In genomic region chr5:157903117-157903450, GRCh38 we compare ENCODE assay signal across 16 cellular contexts. TPM values are rescaled to one million over a fixed set of nuclear protein-coding genes. Genes with fewer than 3 reads are reported as not detected.
DNase-seq lines count a peak whose midpoint lies in the region; FAIRE-seq and TF ChIP-seq lines count a peak whose summit lies in the region.
"Had no signal": no experiment of that assay in that cellular context is flagged by ENCODE, and none has a peak within 500 bp of the region (broad histone marks: within the 10 kb centered on the region; RNA-seq: fewer than 3 reads in every experiment).

No MANE protein-coding gene starts in this region.

- peak; percentile 12 for DNase-seq in astrocyte of the hippocampus (ENCODE audit: low read depth, low spot score)
- no peak for DNase-seq in keratinocyte (ENCODE audit: low read depth, low spot score)
- DNase-seq in transverse colon: no peak
- DNase-seq in epidermal melanocyte (ENCODE audit: insufficient read length, low spot score): no peak
- DNase-seq in mesothelial cell of epicardium (ENCODE audit: low spot score in 2 of 2, unreplicated experiment in 2 of 2): no peak
- DNase-seq in NCI-H526 treated with DMSO at 0.1 percent for 48 hours (lab: John Stamatoyannopoulos, UW): no peak
- DNase-seq: DMS 273 treated with DMSO at 0.1 percent for 48 hours; MG63; NCI-H1105; NCI-H1694 treated with DMSO at 0.1 percent for 48 hours; NCI-H345; NCI-H69; NK-92 treated with Interleukin-12 subunit alpha and Interleukin-12 subunit beta, amount 100 ng/mL, for 24 hours had no signal

- no peaks in the 10 kb centered on the region for H3K9me2 ChIP-seq in Loucy (replicated peaks; ENCODE audit: low read depth, low read length)

- H3K4me1 Mint-ChIP-seq in mesothelial cell of epicardium: peaks cover 4% of the 10 kb centered on the region

- H3K27me3 ChIP-seq in Loucy (ENCODE audit: insufficient read depth, low read length, poor library complexity, severe bottlenecking): no peaks in the 10 kb centered on the region
- no peaks in the 10 kb centered on the region for H3K27me3 ChIP-seq in keratinocyte (ENCODE audit: control insufficient read depth, extremely low read depth, insufficient read depth, low read length)
- H3K27me3 ChIP-seq in transverse colon: no peaks in the 10 kb centered on the region
- H3K27me3 ChIP-seq: BLaER1 treated with 17β-estradiol and CSF1 and Interleukin-3, amounts not matched to agents 10 nM and 100 nM; MG63 had no signal

- H3F3A ChIP-seq in Loucy (ENCODE audit: low read depth): no peaks in the 10 kb centered on the region

- H3K9me3 ChIP-seq in Loucy (ENCODE audit: insufficient read depth, low read depth, low read length) (no peaks in the 10 kb centered on the region), keratinocyte (ENCODE audit: control insufficient read depth, low read depth, low read length) (no peaks in the 10 kb centered on the region), transverse colon (no peaks in the 10 kb centered on the region)
- H3K9me3 ChIP-seq: BLaER1 treated with 17β-estradiol and CSF1 and Interleukin-3, amounts not matched to agents 10 nM and 100 nM; MG63 had no signal

- no peak overlapping the region for H3K27ac Mint-ChIP-seq in mesothelial cell of epicardium

- H3K4me3 ChIP-seq in Loucy (ENCODE audit: low read length, poor library complexity, severe bottlenecking) (no peak overlapping the region), keratinocyte (ENCODE audit: control insufficient read depth in 2 of 3, extremely low read depth in 1 of 3, insufficient read depth in 2 of 3, low read depth in 1 of 3, low read length in 3 of 3) (peak overlapping the region in 2 of 3 experiments; percentile 1 to 7), transverse colon (no peak overlapping the region)
- H3K4me3 ChIP-seq: BLaER1 treated with 17β-estradiol and CSF1 and Interleukin-3, amounts not matched to agents 10 nM and 100 nM; MG63; SK-N-MC had no signal

- H3K4me3 Mint-ChIP-seq in mesothelial cell of epicardium: no peak overlapping the region

- dilution Hi-C loops in keratinocyte (cut with MboI; ENCODE audit: extremely low pct_ligation_motif_present, low sequenced_read_pairs): no loop called here

- no peaks in the 10 kb centered on the region for H3K36me3 Mint-ChIP-seq in mesothelial cell of epicardium

- no peaks in the 10 kb centered on the region for H3K9me3 Mint-ChIP-seq in mesothelial cell of epicardium

- no peaks in the 10 kb centered on the region for H4K20me1 ChIP-seq in Loucy (ENCODE audit: insufficient read depth, low read length, poor library complexity, severe bottlenecking)
- no peaks in the 10 kb centered on the region for H4K20me1 ChIP-seq in keratinocyte (ENCODE audit: control insufficient read depth, extremely low read depth, insufficient read depth, low read length)
- H4K20me1 ChIP-seq: BLaER1 treated with 17β-estradiol and CSF1 and Interleukin-3, amounts not matched to agents 10 nM and 100 nM had no signal

- H3K36me3 ChIP-seq in Loucy (ENCODE audit: insufficient read depth, low read length) (no peaks in the 10 kb centered on the region), keratinocyte (ENCODE audit: control insufficient read depth in 2 of 2, extremely low read depth in 1 of 2, insufficient read depth in 2 of 2, low read length in 2 of 2) (no peaks in the 10 kb centered on the region), transverse colon (no peaks in the 10 kb centered on the region)
- H3K36me3 ChIP-seq: BLaER1 treated with 17β-estradiol and CSF1 and Interleukin-3, amounts not matched to agents 10 nM and 100 nM; MG63 had no signal

- intact Hi-C loops in transverse colon (cut with DNase I; ENCODE audit: low total_unique reads): no loop called here

- no peak for TF ChIP-seq EP300 in transverse colon (IDR thresholded peaks at IDR 0.05; ENCODE audit: low read depth)

- H2AFZ ChIP-seq in Loucy (ENCODE audit: low read length) (no peak overlapping the region), keratinocyte (ENCODE audit: control insufficient read depth, low read length) (peak overlapping the region; percentile 38)

- H3K79me2 ChIP-seq in Loucy (ENCODE audit: insufficient read depth, low read length): no peaks in the 10 kb centered on the region
- H3K79me2 ChIP-seq in keratinocyte (ENCODE audit: control insufficient read depth, insufficient read depth, low read length): no peaks in the 10 kb centered on the region

- peak overlapping the region; percentile 1 for H3K27ac ChIP-seq in keratinocyte (ENCODE audit: control insufficient read depth, insufficient read depth, low read length)
- H3K27ac ChIP-seq in transverse colon: peak overlapping the region; percentile 32 to 61 (median 35)
- H3K27ac ChIP-seq: BLaER1 treated with 17β-estradiol and CSF1 and Interleukin-3, amounts not matched to agents 10 nM and 100 nM; SK-N-MC had no signal

- peak overlapping the region; percentile 16 for H3K4me2 ChIP-seq in Loucy (ENCODE audit: low read depth, low read length, poor library complexity, severe bottlenecking)
- peak overlapping the region; percentile 63 for H3K4me2 ChIP-seq in keratinocyte (ENCODE audit: control insufficient read depth, extremely low read depth, insufficient read depth, low read depth, low read length)
- H3K4me2 ChIP-seq: BLaER1 treated with 17β-estradiol and CSF1 and Interleukin-3, amounts not matched to agents 10 nM and 100 nM had no signal

- H3K4me1 ChIP-seq in Loucy (ENCODE audit: insufficient read depth, low read length, poor library complexity, severe bottlenecking): peaks cover 7% of the 10 kb centered on the region
- H3K4me1 ChIP-seq in keratinocyte (ENCODE audit: control insufficient read depth, extremely low read depth, insufficient read depth, low read length): peaks cover 13% of the 10 kb centered on the region
- no peaks in the 10 kb centered on the region for H3K4me1 ChIP-seq in transverse colon

- FAIRE-seq in keratinocyte (lab: Jason Lieb, UNC): no peak

- 69% methylated on average over 2 of the region's 2 CpGs for WGBS in transverse colon (ENCODE audit: low coverage in 1 of 2), 2 donors

- H3K9ac ChIP-seq in Loucy (ENCODE audit: low read depth, low read length, poor library complexity, severe bottlenecking) (no peak overlapping the region), keratinocyte (ENCODE audit: control insufficient read depth, extremely low read depth, insufficient read depth, low read length) (no peak overlapping the region)
- H3K9ac ChIP-seq: BLaER1 treated with 17β-estradiol and CSF1 and Interleukin-3, amounts not matched to agents 10 nM and 100 nM had no signal

- no peaks in the 10 kb centered on the region for H3K27me3 Mint-ChIP-seq in mesothelial cell of epicardium (ENCODE audit: low read depth)

- in situ Hi-C loops in transverse colon (cut with MboI; ENCODE audit: low pct_ligation_motif_present in 1 of 4, low pct_unique_long_range_greater_than_20kb in 1 of 4, low sequenced_read_pairs in 3 of 4): no loop called here

- no peaks in the 10 kb centered on the region for H3K9me1 ChIP-seq in keratinocyte (ENCODE audit: control insufficient read depth, extremely low read depth, insufficient read depth, low read length)

- no peak for TF ChIP-seq POLR2A in transverse colon (IDR thresholded peaks at IDR 0.05)

- TF ChIP-seq CTCF in Loucy (conservative IDR thresholded peaks at IDR 0.05; ENCODE audit: low read length): no peak
- TF ChIP-seq CTCF in keratinocyte (optimal IDR thresholded peaks at IDR 0.05 in 1 of 3, IDR thresholded peaks at IDR 0.05 in 1 of 3, conservative IDR thresholded peaks at IDR 0.05 in 1 of 3; ENCODE audit: extremely low read depth in 1 of 3, insufficient read depth in 2 of 3, low read length in 3 of 3): no peak
- TF ChIP-seq CTCF in transverse colon (IDR thresholded peaks at IDR 0.05): no peak
- no peak for TF ChIP-seq CTCF in mesothelial cell of epicardium (IDR thresholded peaks at IDR 0.05; ENCODE audit: unreplicated experiment)

RNA-seq across cellular contexts. Expression of gene CLINT1, which starts 44.1 kb away (rescaled TPM):
- 105 to 143 TPM (median 112 TPM) in 3 replicates for polyA plus RNA-seq in keratinocyte
- polyA plus RNA-seq in keratinocyte (2011; ENCODE audit: low read depth): 75.7 TPM
- 79.2 and 97.0 TPM in 2 replicates for polyA plus RNA-seq in keratinocyte (2011; cell fraction: cytosol; rRNA removed)
- polyA plus RNA-seq in keratinocyte (2011; cell fraction: nucleus; rRNA removed): 179 and 211 TPM in 2 replicates
- 59.0 and 62.3 TPM in 2 replicates for polyA plus RNA-seq in keratinocyte (2012; ENCODE audit: low replicate concordance)
- 232 to 312 TPM (median 239 TPM) in 3 replicates for polyA minus RNA-seq in keratinocyte
- polyA minus RNA-seq in keratinocyte (2011; cell fraction: cytosol; rRNA and poly(A)+ RNA removed): 71.9 TPM
- 68.0 and 102 TPM in 2 replicates for polyA minus RNA-seq in keratinocyte (2011; cell fraction: nucleus; rRNA and poly(A)+ RNA removed)
- total RNA-seq in transverse colon (100 to 1,000 TPM in 3 of 4 donors, 10 to 100 TPM in 1; 75.6 to 174 (median 131) TPM), mesothelial cell of epicardium (74.8 to 85.2 TPM (median 77.7 TPM) in 3 replicates)

Comparison
In these comparisons a context has a peak if more than half of its experiments do, and no peak if none do; other contexts are left out.
1. H3K4me3 ChIP-seq: peak in keratinocyte (2 of 3); none in Loucy (single experiment) and transverse colon (0 of 4).